In the genomic region with DNA sequence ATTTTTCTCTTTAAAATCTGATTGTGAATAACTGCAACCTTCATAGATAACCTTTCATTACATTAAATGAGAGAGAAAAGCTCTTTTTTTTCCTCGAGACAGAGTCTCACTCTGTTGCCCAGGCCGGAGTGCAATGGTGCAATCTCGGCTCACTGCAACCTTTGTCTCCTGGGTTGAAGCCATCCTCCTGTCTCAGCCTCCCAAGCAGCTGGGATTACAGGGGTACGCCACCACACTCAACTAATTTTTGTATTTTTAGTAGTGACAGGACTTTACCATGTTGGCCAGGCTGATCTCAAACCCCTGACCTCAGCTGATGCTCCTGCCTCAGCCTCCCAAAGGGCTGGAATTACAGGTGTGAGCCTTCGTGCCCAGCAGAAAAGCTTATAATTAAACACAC, we compare ENCODE assay signal across 26 cellular contexts.
"Had no signal": no experiment of that assay in that cellular context is flagged by ENCODE, and none has a peak within 500 bp of the region (broad histone marks: within the 10 kb centered on the region; RNA-seq: fewer than 3 reads in every experiment).

No MANE protein-coding gene starts in this region.

- ATAC-seq: effector memory CD8-positive, alpha-beta T cell; esophagus mucosa; foreskin keratinocyte; gastrocnemius medialis; gastroesophageal sphincter; heart left ventricle; heart right ventricle had no signal

- H3K9me3 ChIP-seq: colonic mucosa, esophagus squamous epithelium, gastrocnemius medialis, gastroesophageal sphincter, heart left ventricle had no signal

- H3K36me3 ChIP-seq: colonic mucosa, esophagus squamous epithelium, gastrocnemius medialis, gastroesophageal sphincter, heart left ventricle, heart right ventricle had no signal

- H3K4me3 ChIP-seq: colonic mucosa, coronary artery, dorsolateral prefrontal cortex, esophagus squamous epithelium, gastrocnemius medialis, gastroesophageal sphincter, heart left ventricle, heart right ventricle had no signal

- H3K4me1 ChIP-seq: colonic mucosa, esophagus squamous epithelium, gastrocnemius medialis, gastroesophageal sphincter, heart left ventricle had no signal

- H3K27me3 ChIP-seq: dorsolateral prefrontal cortex, esophagus squamous epithelium, foreskin keratinocyte, gastrocnemius medialis, gastroesophageal sphincter, heart left ventricle, heart right ventricle had no signal

- DNase-seq: colonic mucosa; cortex of kidney; dermis blood vessel endothelial cell; effector CD4-positive, alpha-beta T cell; effector CD8-positive, alpha-beta T cell; effector memory CD4-positive, alpha-beta T cell; effector memory CD8-positive, alpha-beta T cell; endodermal cell; erythroblast; esophagus squamous epithelium; foreskin keratinocyte; foreskin melanocyte; gastrocnemius medialis; glutamatergic neuron; head of caudate nucleus; heart left ventricle; heart right ventricle had no signal

- FAIRE-seq: colon, endometrium, endothelial cell of umbilical vein, frontal cortex had no signal

- H3K27ac ChIP-seq: colonic mucosa, coronary artery, dorsolateral prefrontal cortex, epithelial cell of prostate, esophagus squamous epithelium, foreskin keratinocyte, gastrocnemius medialis, gastroesophageal sphincter, heart left ventricle, heart right ventricle had no signal
